ENCODE assay signal across 29 cellular contexts in the genomic region with DNA sequence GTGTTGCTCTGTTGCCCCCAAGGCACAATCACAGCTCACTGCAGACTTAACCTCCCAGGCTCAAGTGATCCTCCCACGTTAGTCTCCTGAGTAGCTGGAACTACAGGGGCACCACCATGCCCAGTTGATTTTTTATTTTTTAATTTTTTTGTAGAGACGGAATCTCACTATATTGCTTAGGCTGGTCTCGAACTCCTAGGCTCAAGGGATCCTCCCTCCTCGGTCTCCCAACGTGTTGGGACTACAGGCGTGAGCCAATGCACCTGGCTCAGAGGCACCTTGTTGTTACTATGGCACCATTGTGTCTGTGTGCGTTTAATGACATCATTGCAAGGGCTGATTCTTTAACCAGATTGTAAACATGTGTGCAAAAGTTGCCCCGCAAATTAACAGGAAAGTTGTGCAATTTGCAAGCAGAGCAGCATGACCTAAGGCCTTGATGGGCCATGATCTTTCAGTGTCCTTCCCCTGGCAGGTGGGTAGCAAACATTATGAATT.
DNase-seq lines count a peak whose midpoint lies in the region; ATAC-seq lines count a peak whose summit lies in the region.
"Had no signal": no experiment of that assay in that cellular context is flagged by ENCODE, and none has a peak within 500 bp of the region (broad histone marks: within the 10 kb centered on the region; RNA-seq: fewer than 3 reads in every experiment).

No MANE protein-coding gene starts in this region.

- H3K27me3 ChIP-seq in subcutaneous abdominal adipose tissue (ENCODE audit: control insufficient read depth in 5 of 5, insufficient read depth in 4 of 5, low read length in 5 of 5) = no peaks in the 10 kb centered on the region
- H3K27me3 ChIP-seq: ascending aorta; BLaER1 treated with 17β-estradiol and CSF1 and Interleukin-3, amounts not matched to agents 10 nM and 100 nM; gastrocnemius medialis had no signal

- H3K27ac ChIP-seq in subcutaneous abdominal adipose tissue (ENCODE audit: low read depth, low read length) = peak overlapping the region; percentile 50
- H3K27ac ChIP-seq: ascending aorta; BLaER1 treated with 17β-estradiol and CSF1 and Interleukin-3, amounts not matched to agents 10 nM and 100 nM; cardiac muscle cell; gastrocnemius medialis; HL-60 had no signal

- H3K4me1 ChIP-seq in subcutaneous abdominal adipose tissue (ENCODE audit: control insufficient read depth in 5 of 5, insufficient read depth in 5 of 5, low read length in 5 of 5) = peaks cover 0 to 33% (median 24%) of the 10 kb centered on the region in 5 donors

- H3K9me3 ChIP-seq in subcutaneous abdominal adipose tissue (ENCODE audit: control insufficient read depth in 5 of 5, low read length in 5 of 5) = no peaks in the 10 kb centered on the region
- H3K9me3 ChIP-seq: ascending aorta; BLaER1 treated with 17β-estradiol and CSF1 and Interleukin-3, amounts not matched to agents 10 nM and 100 nM; gastrocnemius medialis had no signal

- no peaks in the 10 kb centered on the region for H3K36me3 ChIP-seq in subcutaneous abdominal adipose tissue (ENCODE audit: control insufficient read depth in 5 of 5, insufficient read depth in 5 of 5, low read length in 5 of 5)
- H3K36me3 ChIP-seq: ascending aorta; BLaER1 treated with 17β-estradiol and CSF1 and Interleukin-3, amounts not matched to agents 10 nM and 100 nM; cardiac muscle cell; gastrocnemius medialis had no signal

- no peak for ATAC-seq in HG03460 (IDR thresholded peaks at IDR 0.05; ENCODE audit: unreplicated experiment)
- ATAC-seq: effector memory CD8-positive, alpha-beta T cell; HCT116; right cardiac atrium had no signal

- no peak overlapping the region for H3K9ac ChIP-seq in subcutaneous abdominal adipose tissue (ENCODE audit: low read length in 5 of 5)
- H3K9ac ChIP-seq: BLaER1 treated with 17β-estradiol and CSF1 and Interleukin-3, amounts not matched to agents 10 nM and 100 nM had no signal

- H3K4me3 ChIP-seq in subcutaneous abdominal adipose tissue (ENCODE audit: low read depth in 1 of 5, low read length in 5 of 5) = no peak overlapping the region
- H3K4me3 ChIP-seq: ascending aorta; BLaER1 treated with 17β-estradiol and CSF1 and Interleukin-3, amounts not matched to agents 10 nM and 100 nM; cardiac muscle cell; gastrocnemius medialis had no signal

- DNase-seq in NCI-H2196 (lab: John Stamatoyannopoulos, UW; ENCODE audit: unreplicated experiment) (peak; percentile 34), NCI-H2196 treated with DMSO at 0.1 percent for 48 hours (lab: John Stamatoyannopoulos, UW; ENCODE audit: unreplicated experiment) (no peak), MV-4-11 (lab: John Stamatoyannopoulos, UW) (peak; percentile 18), fibroblast of gingiva (ENCODE audit: low read depth) (peak; percentile 62), NCI-H187 (lab: John Stamatoyannopoulos, UW) (no peak)
- DNase-seq: activated CD4-positive, alpha-beta T cell treated with anti-CD3 and anti-CD28 coated beads for 4 hours; activated effector memory CD4-positive, alpha-beta T cell treated with anti-CD3 and anti-CD28 coated beads, Interleukin-2, amount 50 U/mL, for 16 hours; activated naive CD8-positive, alpha-beta T cell treated with anti-CD3 and anti-CD28 coated beads, Interleukin-2, amount 10 ng/mL, durations not matched to agents 7 days and 5 days; activated T-cell treated with anti-CD3 and anti-CD28 coated beads, Interleukin-2, amount 50 U/mL, for 1 hour; COR-L47; cortex of kidney; effector memory CD8-positive, alpha-beta T cell; erythroblast; hippocampal formation; NCI-H1105; NCI-H446; NK-92 treated with Interleukin-12 subunit alpha and Interleukin-12 subunit beta, amount 100 ng/mL, for 24 hours; posterior cingulate gyrus; right cardiac atrium; Right ventricle myocardium superior; stimulated activated CD4-positive, alpha-beta T cell treated with anti-CD3 and anti-CD28 coated beads, Interleukin-2, amount 100 ng/mL, for 48 hours had no signal

Comparison
In these comparisons a context has a peak if more than half of its experiments do, and no peak if none do; other contexts are left out.
1. DNase-seq: peak in NCI-H2196 (single experiment), MV-4-11 (single experiment) and fibroblast of gingiva (single experiment); none in NCI-H2196 treated with DMSO at 0.1 percent for 48 hours (single experiment) and NCI-H187 (0 of 2).